ENCODE assay signal across 8 cellular contexts in the genomic region with DNA sequence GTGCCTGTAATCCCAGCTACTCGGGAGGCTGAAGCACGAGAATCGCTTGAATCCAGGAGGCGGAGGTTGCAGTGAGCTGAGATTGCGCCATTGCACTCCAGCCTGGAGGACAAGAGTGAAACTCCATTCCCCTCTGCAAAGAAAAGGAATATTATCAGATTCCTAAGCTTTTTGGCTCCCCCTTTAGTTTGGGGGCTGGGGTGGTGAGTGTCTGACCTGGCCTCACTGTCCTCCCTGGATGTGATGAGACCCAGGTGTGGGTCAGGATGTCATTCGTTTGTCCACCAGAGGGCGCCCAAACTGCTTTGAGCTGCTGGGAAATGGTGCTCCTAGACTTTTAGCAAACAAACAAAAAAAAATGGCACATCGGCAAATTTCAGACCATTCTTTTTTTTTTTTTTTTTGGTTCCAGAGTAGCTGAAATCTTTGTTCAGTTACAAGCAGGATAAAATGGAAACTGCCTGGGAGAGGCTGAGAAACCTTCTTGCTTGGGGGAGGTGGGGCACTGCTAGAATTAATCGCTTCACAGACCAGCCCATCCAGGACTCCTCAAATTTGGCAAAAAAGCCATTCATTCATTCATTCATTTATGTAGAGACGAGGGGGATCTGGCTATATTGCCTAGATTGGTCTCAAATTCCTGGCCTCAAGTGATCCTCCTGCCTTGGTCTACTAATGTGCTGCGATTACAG. TPM values are rescaled to one million over a fixed set of nuclear protein-coding genes. Genes with fewer than 3 reads are reported as not detected.
A peak's percentile ranks its signal among the peaks of the same experiment; 100 is the strongest.
DNase-seq lines count a peak whose midpoint lies in the region; FAIRE-seq and TF ChIP-seq lines count a peak whose summit lies in the region.

No MANE protein-coding gene starts in this region.

- no peak for TF ChIP-seq POLR2A in GM12892 (IDR thresholded peaks at IDR 0.05; ENCODE audit: low read depth, low read length)

- peaks cover 47% of the 10 kb centered on the region for H3K36me3 ChIP-seq in bronchial epithelial cell (ENCODE audit: control insufficient read depth, insufficient read depth, low read length)

- DNase-seq in NCI-H1436 (lab: John Stamatoyannopoulos, UW) (peak; percentile 43), NCI-H1436 treated with DMSO at 0.1 percent for 48 hours (lab: John Stamatoyannopoulos, UW) (no peak), NCI-H1694 (lab: John Stamatoyannopoulos, UW) (peak; percentile 26), bronchial epithelial cell (ENCODE audit: low read depth) (no peak), kidney glomerular epithelial cell (lab: John Stamatoyannopoulos, UW) (peak; percentile 32), GM12892 (ENCODE audit: insufficient read length) (no peak)
- peak; percentile 44 to 67 (median 53) for DNase-seq in activated CD4-positive, CD25-positive, alpha-beta regulatory T cell (lab: John Stamatoyannopoulos, UW)
- peak; percentile 80 for DNase-seq in stimulated activated CD4-positive, alpha-beta T cell treated with anti-CD3 and anti-CD28 coated beads, Interleukin-2, amount 100 ng/mL, for 48 hours

- no peaks in the 10 kb centered on the region for H3K27me3 ChIP-seq in bronchial epithelial cell (ENCODE audit: control insufficient read depth, insufficient read depth, low read length)

- no peak overlapping the region for H3K4me3 ChIP-seq in bronchial epithelial cell (ENCODE audit: low read depth, low read length)

- peak; percentile 71 for TF ChIP-seq CTCF in bronchial epithelial cell (IDR thresholded peaks at IDR 0.05; ENCODE audit: insufficient read depth, low read length, severe bottlenecking)

- FAIRE-seq in bronchial epithelial cell (lab: Jason Lieb, UNC) = no peak
- FAIRE-seq in GM12892 (lab: Jason Lieb, UNC) = no peak

RNA-seq across cellular contexts. Expression of gene SPC24, which starts 29.4 kb away (rescaled TPM):
- 1.6 and 1.7 TPM in 2 replicates for total RNA-seq in bronchial epithelial cell
- polyA plus RNA-seq in GM12892 (2012; ENCODE audit: missing spikeins) = 20.6 TPM

RNA-seq across cellular contexts. Expression of gene LDLR, which starts 36.9 kb away (rescaled TPM):
- 72.7 and 109 TPM in 2 replicates for total RNA-seq in bronchial epithelial cell
- polyA plus RNA-seq in GM12892 (2012; ENCODE audit: missing spikeins) = 17.7 TPM

Comparison
In these comparisons a context has a peak if more than half of its experiments do, and no peak if none do; other contexts are left out.
1. DNase-seq: peak in NCI-H1436 (single experiment), NCI-H1694 (single experiment), activated CD4-positive, CD25-positive, alpha-beta regulatory T cell (4 of 4), kidney glomerular epithelial cell (single experiment) and stimulated activated CD4-positive, alpha-beta T cell treated with anti-CD3 and anti-CD28 coated beads, Interleukin-2, amount 100 ng/mL, for 48 hours (2 of 2); none in NCI-H1436 treated with DMSO at 0.1 percent for 48 hours (single experiment), bronchial epithelial cell (single experiment) and GM12892 (single experiment).